In the genomic region with DNA sequence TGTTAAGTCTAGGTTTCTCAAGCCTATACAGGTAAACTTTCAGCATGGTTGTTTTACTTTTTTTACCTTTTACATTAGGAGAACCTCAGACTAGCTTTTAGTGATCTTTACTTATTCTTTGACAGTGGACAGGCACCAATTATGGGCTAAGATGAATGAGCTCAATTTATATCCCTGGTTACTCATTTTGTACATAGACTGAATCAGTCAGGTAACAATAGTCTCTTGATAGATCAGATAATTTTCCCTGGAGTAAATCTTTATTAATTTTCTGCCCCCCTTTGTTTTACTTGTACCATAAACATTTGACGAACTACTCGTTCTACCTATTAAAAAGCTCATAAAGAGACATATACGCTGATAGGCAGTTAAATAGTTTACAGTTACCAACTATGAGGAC, we compare ENCODE assay signal across 23 cellular contexts. TPM values are rescaled to one million over a fixed set of nuclear protein-coding genes. Genes with fewer than 3 reads are reported as not detected.
"Had no signal": no experiment of that assay in that cellular context is flagged by ENCODE, and none has a peak within 500 bp of the region (broad histone marks: within the 10 kb centered on the region; RNA-seq: fewer than 3 reads in every experiment).

No MANE protein-coding gene starts in this region.

- H3K27ac Mint-ChIP-seq: activated CD4-positive, alpha-beta memory T cell treated with anti-CD3 and anti-CD28 coated beads for 36 hours; activated CD4-positive, alpha-beta T cell treated with anti-CD3 and anti-CD28 coated beads, Interleukin-2, amount 10 ng/mL, durations not matched to agents 7 days and 5 days; activated naive CD4-positive, alpha-beta T cell treated with anti-CD3 and anti-CD28 coated beads, Interleukin-2, amount 10 ng/mL, durations not matched to agents 7 days and 5 days; activated naive CD8-positive, alpha-beta T cell treated with anti-CD3 and anti-CD28 coated beads, Interleukin-2, amount 10 ng/mL, durations not matched to agents 7 days and 5 days; activated T-cell treated with anti-CD3 and anti-CD28 coated beads, Interleukin-2, amount 50 U/mL, for 72 hours; activated T-helper 2 cell treated with anti-CD3 and anti-CD28 coated beads, Interferon-gamma antibody, Interleukin-2, Interleukin-4, amounts not matched to agents 10 μg/mL and 5 μg/mL and 100 μg/mL, durations not matched to agents 14 hours and 24 hours and 36 hours; T-cell had no signal

- H3K4me3 Mint-ChIP-seq: activated CD4-positive, alpha-beta memory T cell treated with anti-CD3 and anti-CD28 coated beads for 36 hours; activated CD4-positive, alpha-beta T cell treated with anti-CD3 and anti-CD28 coated beads, Interleukin-2, amount 10 ng/mL, durations not matched to agents 7 days and 5 days; activated naive CD4-positive, alpha-beta T cell treated with anti-CD3 and anti-CD28 coated beads, Interleukin-2, amount 10 ng/mL, durations not matched to agents 7 days and 5 days; activated naive CD8-positive, alpha-beta T cell treated with anti-CD3 and anti-CD28 coated beads, Interleukin-2, amount 10 ng/mL, durations not matched to agents 7 days and 5 days; activated T-cell treated with anti-CD3 and anti-CD28 coated beads, Interleukin-2, amount 50 U/mL, for 72 hours; T-cell had no signal

- H3K9me3 Mint-ChIP-seq: activated CD4-positive, alpha-beta memory T cell treated with anti-CD3 and anti-CD28 coated beads for 36 hours; activated CD4-positive, alpha-beta T cell treated with anti-CD3 and anti-CD28 coated beads, Interleukin-2, amount 10 ng/mL, durations not matched to agents 7 days and 5 days; activated naive CD4-positive, alpha-beta T cell treated with anti-CD3 and anti-CD28 coated beads, Interleukin-2, amount 10 ng/mL, durations not matched to agents 7 days and 5 days; activated naive CD8-positive, alpha-beta T cell treated with anti-CD3 and anti-CD28 coated beads, Interleukin-2, amount 10 ng/mL, durations not matched to agents 7 days and 5 days; activated T-cell treated with anti-CD3 and anti-CD28 coated beads, Interleukin-2, amount 50 U/mL, for 72 hours; activated T-helper 2 cell treated with anti-CD3 and anti-CD28 coated beads, Interferon-gamma antibody, Interleukin-2, Interleukin-4, amounts not matched to agents 10 μg/mL and 5 μg/mL and 100 μg/mL, durations not matched to agents 14 hours and 24 hours and 36 hours; T-cell had no signal

- H3K4me3 ChIP-seq: adrenal gland, body of pancreas had no signal

- DNase-seq: activated CD4-positive, alpha-beta memory T cell treated with anti-CD3 and anti-CD28 coated beads for 36 hours; activated CD4-positive, alpha-beta T cell treated with anti-CD3 and anti-CD28 coated beads, Interleukin-2, amount 10 ng/mL, durations not matched to agents 7 days and 5 days; activated CD4-positive, CD25-positive, alpha-beta regulatory T cell; activated CD8-positive, alpha-beta memory T cell treated with anti-CD3 and anti-CD28 coated beads for 24 hours; activated gamma-delta T cell treated with Interleukin-2 at 50 U/mL for 16 hours; activated naive CD4-positive, alpha-beta T cell treated with anti-CD3 and anti-CD28 coated beads, Interleukin-2, amount 10 ng/mL, durations not matched to agents 7 days and 5 days; activated naive CD8-positive, alpha-beta T cell treated with anti-CD3 and anti-CD28 coated beads, Interleukin-2, amount 10 ng/mL, durations not matched to agents 7 days and 5 days; activated T-cell treated with anti-CD3 and anti-CD28 coated beads for 4 hours; activated T-cell treated with anti-CD3 and anti-CD28 coated beads, Interleukin-2, amount 50 U/mL, for 72 hours; adrenal gland; anterior cingulate cortex; body of pancreas; central memory CD4-positive, alpha-beta T cell; KG1; NCI-H1092; NCI-H1694 treated with DMSO at 0.1 percent for 48 hours; NCI-H2029 treated with DMSO at 0.1 percent for 48 hours; NCI-H510A treated with DMSO at 0.1 percent for 48 hours; SHP77; T-cell; T-helper 2 cell; T1000 had no signal

- H3K27ac ChIP-seq: adrenal gland, body of pancreas had no signal

- H3K4me1 Mint-ChIP-seq: activated naive CD4-positive, alpha-beta T cell treated with anti-CD3 and anti-CD28 coated beads, Interleukin-2, amount 10 ng/mL, durations not matched to agents 7 days and 5 days; T-cell had no signal

- ATAC-seq: activated T-cell treated with anti-CD3 and anti-CD28 coated beads, Interleukin-2, amount 50 U/mL, for 72 hours; body of pancreas; T-cell had no signal

- H3K4me1 ChIP-seq: adrenal gland, body of pancreas had no signal

- H3K27me3 Mint-ChIP-seq: activated CD4-positive, alpha-beta memory T cell treated with anti-CD3 and anti-CD28 coated beads for 36 hours; activated CD4-positive, alpha-beta T cell treated with anti-CD3 and anti-CD28 coated beads, Interleukin-2, amount 10 ng/mL, durations not matched to agents 7 days and 5 days; activated naive CD4-positive, alpha-beta T cell treated with anti-CD3 and anti-CD28 coated beads, Interleukin-2, amount 10 ng/mL, durations not matched to agents 7 days and 5 days; activated naive CD8-positive, alpha-beta T cell treated with anti-CD3 and anti-CD28 coated beads, Interleukin-2, amount 10 ng/mL, durations not matched to agents 7 days and 5 days; T-cell had no signal

- H3K9me3 ChIP-seq: adrenal gland, body of pancreas had no signal

- H3K27me3 ChIP-seq: adrenal gland, body of pancreas had no signal

RNA-seq across cellular contexts. Expression of a gene that starts 25.8 kb away (rescaled TPM):
- total RNA-seq: activated naive CD8-positive, alpha-beta T cell treated with anti-CD3 and anti-CD28 coated beads, Interleukin-2, amount 10 ng/mL, durations not matched to agents 7 days and 5 days; T-cell had no signal
